In genomic region chr19:45078390-45079062, GRCh38 we compare ENCODE assay signal across 7 cellular contexts. TPM values are rescaled to one million over a fixed set of nuclear protein-coding genes. Genes with fewer than 3 reads are reported as not detected.
A peak's percentile ranks its signal among the peaks of the same experiment; 100 is the strongest.
DNase-seq lines count a peak whose midpoint lies in the region; ATAC-seq and TF ChIP-seq lines count a peak whose summit lies in the region.

No MANE protein-coding gene starts in this region.

- no peaks in the 10 kb centered on the region for H3K9me3 Mint-ChIP-seq in activated T-helper 1 cell treated with anti-CD3 and anti-CD28 coated beads, Interleukin-12 subunit alpha, Interleukin-12 subunit beta, Interleukin-2, Interleukin-4 antibody, amounts not matched to agents 30 ng/mL and 10 ng/mL and 1 ng/mL, durations not matched to agents 14 hours and 24 hours and 36 hours

- TF ChIP-seq CTCF in HFF-Myc (IDR thresholded peaks at IDR 0.05; ENCODE audit: low read depth, low read length, missing control alignments) (no peak), adrenal gland (IDR thresholded peaks at IDR 0.05) (no peak)

- H3K27ac ChIP-seq in iPS-18a (ENCODE audit: low read length) = peak overlapping the region; percentile 63
- no peak overlapping the region for H3K27ac ChIP-seq in stomach smooth muscle (ENCODE audit: low read length)
- peak overlapping the region in 1 of 5 donors; percentile 59 for H3K27ac ChIP-seq in adrenal gland

- DNase-seq in HFF-Myc (ENCODE audit: extremely low read depth, low read depth) (no peak), adrenal gland (no peak), occipital lobe (lab: John Stamatoyannopoulos, UW) (no peak)
- no peak for DNase-seq in activated T-helper 1 cell treated with anti-CD3 and anti-CD28 coated beads, Interleukin-12 subunit alpha, Interleukin-12 subunit beta, Interleukin-2, Interleukin-4 antibody, amounts not matched to agents 30 ng/mL and 10 ng/mL and 1 ng/mL, durations not matched to agents 14 hours and 24 hours and 36 hours (ENCODE audit: low spot score)

- H3K9me3 ChIP-seq in iPS-18a (ENCODE audit: control insufficient read depth, low read depth, low read length) (no peaks in the 10 kb centered on the region), stomach smooth muscle (ENCODE audit: control insufficient read depth in 2 of 2, low read length in 2 of 2) (no peaks in the 10 kb centered on the region), adrenal gland (replicated peaks in 1 of 3) (no peaks in the 10 kb centered on the region)

- peak overlapping the region; percentile 75 for H3K4me3 ChIP-seq in HFF-Myc (replicated peaks; ENCODE audit: low read depth, low read length)
- peak overlapping the region; percentile 99 for H3K4me3 ChIP-seq in iPS-18a (ENCODE audit: low read length)
- H3K4me3 ChIP-seq in stomach smooth muscle (ENCODE audit: low read length in 2 of 2) = peak overlapping the region; percentile 97 to 99
- peak overlapping the region in 2 of 4 donors; percentile 75 to 98 for H3K4me3 ChIP-seq in adrenal gland

- no peak for TF ChIP-seq POLR2A in adrenal gland (IDR thresholded peaks at IDR 0.05)

- peaks cover 30% of the 10 kb centered on the region for H3K4me1 ChIP-seq in iPS-18a (ENCODE audit: control insufficient read depth, low read depth, low read length)
- H3K4me1 ChIP-seq in stomach smooth muscle (ENCODE audit: control insufficient read depth, insufficient read depth, low read length) = peaks cover 30% of the 10 kb centered on the region
- H3K4me1 ChIP-seq in adrenal gland (replicated peaks in 1 of 2) = peaks cover 20 to 30% of the 10 kb centered on the region in 2 donors

- H3K27me3 ChIP-seq in iPS-18a (ENCODE audit: control insufficient read depth, insufficient read depth, low read length) = no peaks in the 10 kb centered on the region
- no peaks in the 10 kb centered on the region for H3K27me3 ChIP-seq in stomach smooth muscle (ENCODE audit: control insufficient read depth in 1 of 2, insufficient read depth in 2 of 2, low read length in 2 of 2)
- no peaks in the 10 kb centered on the region for H3K27me3 ChIP-seq in adrenal gland

- H3K9ac ChIP-seq in iPS-18a (ENCODE audit: low read length) (peak overlapping the region; percentile 98), stomach smooth muscle (ENCODE audit: low read length in 2 of 2) (peak overlapping the region; percentile 36 to 96)

- no peak for ATAC-seq in HG03520 (IDR thresholded peaks at IDR 0.05; ENCODE audit: unreplicated experiment)

- H3K36me3 Mint-ChIP-seq in activated T-helper 1 cell treated with anti-CD3 and anti-CD28 coated beads, Interleukin-12 subunit alpha, Interleukin-12 subunit beta, Interleukin-2, Interleukin-4 antibody, amounts not matched to agents 30 ng/mL and 10 ng/mL and 1 ng/mL, durations not matched to agents 14 hours and 24 hours and 36 hours (ENCODE audit: low read depth) = peaks cover 14% of the 10 kb centered on the region

- H3K27ac Mint-ChIP-seq in activated T-helper 1 cell treated with anti-CD3 and anti-CD28 coated beads, Interleukin-12 subunit alpha, Interleukin-12 subunit beta, Interleukin-2, Interleukin-4 antibody, amounts not matched to agents 30 ng/mL and 10 ng/mL and 1 ng/mL, durations not matched to agents 14 hours and 24 hours and 36 hours = peak overlapping the region; percentile 58

- no peaks in the 10 kb centered on the region for H3K27me3 Mint-ChIP-seq in activated T-helper 1 cell treated with anti-CD3 and anti-CD28 coated beads, Interleukin-12 subunit alpha, Interleukin-12 subunit beta, Interleukin-2, Interleukin-4 antibody, amounts not matched to agents 30 ng/mL and 10 ng/mL and 1 ng/mL, durations not matched to agents 14 hours and 24 hours and 36 hours (ENCODE audit: insufficient read depth)

- H3K36me3 ChIP-seq in iPS-18a (ENCODE audit: control insufficient read depth, low read depth, low read length) = peaks cover 13% of the 10 kb centered on the region
- H3K36me3 ChIP-seq in stomach smooth muscle (ENCODE audit: control insufficient read depth in 2 of 2, insufficient read depth in 2 of 2, low read length in 2 of 2) = peaks cover 3 to 8% of the 10 kb centered on the region in 2 donors
- peaks cover 0 to 9% of the 10 kb centered on the region in 2 donors for H3K36me3 ChIP-seq in adrenal gland (replicated peaks in 1 of 2)

- WGBS in adrenal gland, 4 donors = 51 to 67% (median 53%) methylated on average over 5 to 10 of the region's 10 CpGs

- H3K4me3 Mint-ChIP-seq in activated T-helper 1 cell treated with anti-CD3 and anti-CD28 coated beads, Interleukin-12 subunit alpha, Interleukin-12 subunit beta, Interleukin-2, Interleukin-4 antibody, amounts not matched to agents 30 ng/mL and 10 ng/mL and 1 ng/mL, durations not matched to agents 14 hours and 24 hours and 36 hours = peak overlapping the region; percentile 99

- H3K4me1 Mint-ChIP-seq in activated T-helper 1 cell treated with anti-CD3 and anti-CD28 coated beads, Interleukin-12 subunit alpha, Interleukin-12 subunit beta, Interleukin-2, Interleukin-4 antibody, amounts not matched to agents 30 ng/mL and 10 ng/mL and 1 ng/mL, durations not matched to agents 14 hours and 24 hours and 36 hours (ENCODE audit: low read depth) = peaks cover 40% of the 10 kb centered on the region

- intact Hi-C loops in activated T-helper 1 cell treated with anti-CD3 and anti-CD28 coated beads, Interleukin-12 subunit alpha, Interleukin-12 subunit beta, Interleukin-2, Interleukin-4 antibody, amounts not matched to agents 30 ng/mL and 10 ng/mL and 1 ng/mL, durations not matched to agents 14 hours and 24 hours and 36 hours (cut with micrococcal nuclease) = loop anchor here (1.0 to 5.0 kb wide), 5 partner anchors 13 to 329 kb away; partner anchors contain the start of genes BLOC1S3, MARK4, POLR1G and PPP1R13L
- intact Hi-C loops in adrenal gland (cut with DNase I) = no loop called here

RNA-seq across cellular contexts. Expression of gene GEMIN7, which starts 0.5 kb away (rescaled TPM):
- 46.8 and 53.6 TPM in 2 replicates for total RNA-seq in activated T-helper 1 cell treated with anti-CD3 and anti-CD28 coated beads, Interleukin-12 subunit alpha, Interleukin-12 subunit beta, Interleukin-2, Interleukin-4 antibody, amounts not matched to agents 30 ng/mL and 10 ng/mL and 1 ng/mL, durations not matched to agents 14 hours and 24 hours and 36 hours
- 10 to 100 TPM in 6 of 8 donors, 1 to 10 TPM in 2; 4.0 to 22.0 (median 14.5) TPM for total RNA-seq in adrenal gland
- 10 to 100 TPM; 11.3 to 29.0 (median 23.9) TPM for polyA plus RNA-seq in adrenal gland
- total RNA-seq in occipital lobe = 13.3 TPM

RNA-seq across cellular contexts. Expression of gene ZNF296, which starts 2.2 kb away (rescaled TPM):
- total RNA-seq in activated T-helper 1 cell treated with anti-CD3 and anti-CD28 coated beads, Interleukin-12 subunit alpha, Interleukin-12 subunit beta, Interleukin-2, Interleukin-4 antibody, amounts not matched to agents 30 ng/mL and 10 ng/mL and 1 ng/mL, durations not matched to agents 14 hours and 24 hours and 36 hours = 4.3 and 4.7 TPM in 2 replicates
- total RNA-seq in adrenal gland (1 to 10 TPM in 2 of 8 donors, under 1 TPM in 5, not detected in 1; 0.55 to 1.3 (median 0.70) TPM), occipital lobe (not detected)
- 10 to 100 TPM in 1 of 3 donors, 1 to 10 TPM in 1, not detected in 1; 2.5 to 13.2 TPM for polyA plus RNA-seq in adrenal gland

RNA-seq across cellular contexts. Expression of gene PPP1R37, which starts 14.5 kb away (rescaled TPM):
- 20.4 and 20.5 TPM in 2 replicates for total RNA-seq in activated T-helper 1 cell treated with anti-CD3 and anti-CD28 coated beads, Interleukin-12 subunit alpha, Interleukin-12 subunit beta, Interleukin-2, Interleukin-4 antibody, amounts not matched to agents 30 ng/mL and 10 ng/mL and 1 ng/mL, durations not matched to agents 14 hours and 24 hours and 36 hours
- total RNA-seq in adrenal gland (10 to 100 TPM; 39.6 to 86.7 (median 55.7) TPM), occipital lobe (20.6 TPM)
- 100 to 1,000 TPM in 1 of 3 donors, 10 to 100 TPM in 2; 16.4 to 244 (median 45.4) TPM for polyA plus RNA-seq in adrenal gland

RNA-seq across cellular contexts. Expression of gene CLASRP, which starts 39.7 kb away (rescaled TPM):
- 106 and 116 TPM in 2 replicates for total RNA-seq in activated T-helper 1 cell treated with anti-CD3 and anti-CD28 coated beads, Interleukin-12 subunit alpha, Interleukin-12 subunit beta, Interleukin-2, Interleukin-4 antibody, amounts not matched to agents 30 ng/mL and 10 ng/mL and 1 ng/mL, durations not matched to agents 14 hours and 24 hours and 36 hours
- total RNA-seq in adrenal gland (100 to 1,000 TPM in 1 of 8 donors, 10 to 100 TPM in 7; 22.6 to 137 (median 64.7) TPM), occipital lobe (3.9 TPM)
- 100 to 1,000 TPM in 2 of 3 donors, 10 to 100 TPM in 1; 39.8 to 730 (median 246) TPM for polyA plus RNA-seq in adrenal gland
